Comparison of ENCODE assay signal across 21 cellular contexts in genomic region chr5:174151579-174152181, GRCh38.
"Had no signal": no experiment of that assay in that cellular context is flagged by ENCODE, and none has a peak within 500 bp of the region (broad histone marks: within the 10 kb centered on the region; RNA-seq: fewer than 3 reads in every experiment).

No MANE protein-coding gene starts in this region.

- H3K4me3 Mint-ChIP-seq: memory B cell; natural killer cell treated with Interleukin-12 subunit alpha and Interleukin-12 subunit beta and Interleukin-15 and Interleukin-18, amount 100 ng/mL, for 72 hours; stimulated activated memory B cell treated with anti-CD40 and anti-IgM and Interleukin-4, amounts not matched to agents 10 μg/mL and 1 μg/mL and 100 μg/mL, for 72 hours; stimulated activated naive CD8-positive, alpha-beta T cell treated with anti-CD3 and anti-CD28 coated beads, Interleukin-15, Interleukin-2, amounts not matched to agents 100 ng/mL and 50 ng/mL, for 24 hours had no signal

- H3K4me1 Mint-ChIP-seq: memory B cell; stimulated activated memory B cell treated with anti-CD40 and anti-IgM and Interleukin-4, amounts not matched to agents 10 μg/mL and 1 μg/mL and 100 μg/mL, for 72 hours had no signal

- H3K27ac ChIP-seq: esophagus squamous epithelium, hepatocyte, pancreas, right lobe of liver, spleen, testis, tibial nerve had no signal

- H3K36me3 Mint-ChIP-seq: memory B cell had no signal

- H3K4me2 ChIP-seq: hepatocyte had no signal

- H3K4me1 ChIP-seq: esophagus squamous epithelium, pancreas, right lobe of liver, spleen, testis, tibial nerve had no signal

- H3K79me2 ChIP-seq: hepatocyte had no signal

- DNase-seq: cerebellar nuclear complex; dermis blood vessel endothelial cell; esophagus squamous epithelium; foreskin fibroblast; left colon; midbrain; occipital lobe; pancreas; spleen; stimulated activated CD4-positive, alpha-beta T cell treated with anti-CD3 and anti-CD28 coated beads, Interleukin-15, amount 100 ng/mL, for 24 hours; stimulated activated CD4-positive, alpha-beta T cell treated with anti-CD3 and anti-CD28 coated beads, Interleukin-1b, Interleukin-23, amount 100 ng/mL, for 48 hours; stimulated activated CD4-positive, alpha-beta T cell treated with anti-CD3 and anti-CD28 coated beads, Interleukin-4, amount 100 ng/mL, for 24 hours; testis had no signal

- H2AFZ ChIP-seq: hepatocyte had no signal

- H3K9me3 ChIP-seq: esophagus squamous epithelium, pancreas, testis had no signal

- H3K27me3 ChIP-seq: pancreas, right lobe of liver, testis, tibial nerve had no signal

- ATAC-seq: left colon; pancreas; right lobe of liver; stimulated activated memory B cell treated with anti-CD40 and anti-IgM and Interleukin-4, amounts not matched to agents 10 μg/mL and 1 μg/mL and 100 μg/mL, for 72 hours had no signal

- H3K27me3 Mint-ChIP-seq: stimulated activated memory B cell treated with anti-CD40 and anti-IgM and Interleukin-4, amounts not matched to agents 10 μg/mL and 1 μg/mL and 100 μg/mL, for 72 hours had no signal

- H3K36me3 ChIP-seq: esophagus squamous epithelium, pancreas, right lobe of liver, spleen, tibial nerve had no signal

- H3K4me3 ChIP-seq: esophagus squamous epithelium, hepatocyte, pancreas, right lobe of liver, spleen, testis, tibial nerve had no signal

- H3K27ac Mint-ChIP-seq: memory B cell; natural killer cell treated with Interleukin-12 subunit alpha and Interleukin-12 subunit beta and Interleukin-15 and Interleukin-18, amount 100 ng/mL, for 72 hours; progenitor cell of endocrine pancreas; stimulated activated memory B cell treated with anti-CD40 and anti-IgM and Interleukin-4, amounts not matched to agents 10 μg/mL and 1 μg/mL and 100 μg/mL, for 72 hours; stimulated activated naive CD8-positive, alpha-beta T cell treated with anti-CD3 and anti-CD28 coated beads, Interleukin-15, Interleukin-2, amounts not matched to agents 100 ng/mL and 50 ng/mL, for 24 hours had no signal
